ENCODE assay signal across 8 cellular contexts in genomic region chr9:33289501-33289900, GRCh38. TPM values are rescaled to one million over a fixed set of nuclear protein-coding genes. Genes with fewer than 3 reads are reported as not detected.
DNase-seq lines count a peak whose midpoint lies in the region; ATAC-seq and TF ChIP-seq lines count a peak whose summit lies in the region.

No MANE protein-coding gene starts in this region.

- H3K27ac ChIP-seq in heart left ventricle (peak overlapping the region; percentile 94 to 100 (median 98)), sigmoid colon (peak overlapping the region; percentile 95 to 99 (median 96))

- no peak for TF ChIP-seq EP300 in sigmoid colon (IDR thresholded peaks at IDR 0.05)

- peak; percentile 13 for ATAC-seq in Right ventricle myocardium superior (ENCODE audit: poor library complexity)
- ATAC-seq in Right ventricle myocardium inferior, result no peak
- ATAC-seq in activated T-cell treated with anti-CD3 and anti-CD28 coated beads, Interleukin-2, amount 50 U/mL, for 72 hours (replicated peaks in 1 of 2), result no peak
- ATAC-seq in heart left ventricle, result peak in 3 of 4 donors; percentile 2 to 8 (median 4)
- ATAC-seq in HG03442 (IDR thresholded peaks at IDR 0.05; ENCODE audit: unreplicated experiment), result no peak

- peak overlapping the region; percentile 56 to 94 (median 78) for H3K4me3 ChIP-seq in heart left ventricle
- H3K4me3 ChIP-seq in sigmoid colon, result peak overlapping the region; percentile 64 to 94 (median 78)

- H3K27ac Mint-ChIP-seq in activated T-cell treated with anti-CD3 and anti-CD28 coated beads, Interleukin-2, amount 50 U/mL, for 72 hours, result peak overlapping the region; percentile 91

- H3K36me3 ChIP-seq in heart left ventricle, result peaks cover 0 to 43% (median 31%) of the 10 kb centered on the region in 9 donors
- H3K36me3 ChIP-seq in sigmoid colon, result peaks cover 0 to 14% (median 0%) of the 10 kb centered on the region in 4 donors

- TF ChIP-seq POLR2A in heart left ventricle (IDR thresholded peaks at IDR 0.05) (no peak), sigmoid colon (IDR thresholded peaks at IDR 0.05) (no peak)

- no peak for DNase-seq in Right ventricle myocardium superior
- DNase-seq in Right ventricle myocardium inferior (ENCODE audit: missing footprints), result no peak
- DNase-seq in activated T-cell treated with anti-CD3 and anti-CD28 coated beads, Interleukin-2, amount 50 U/mL, for 72 hours, result peak; percentile 31 to 54
- DNase-seq in heart left ventricle, result peak in 2 of 5 donors; percentile 21 to 25
- DNase-seq in sigmoid colon, result no peak
- DNase-seq in EL, result no peak
- no peak for DNase-seq in NCI-H2081 (lab: John Stamatoyannopoulos, UW)

- H3K4me1 ChIP-seq in heart left ventricle (peaks cover 9 to 52% (median 32%) of the 10 kb centered on the region in 12 donors), sigmoid colon (peaks cover 0 to 41% (median 35%) of the 10 kb centered on the region in 4 donors)

- H3K4me3 Mint-ChIP-seq in activated T-cell treated with anti-CD3 and anti-CD28 coated beads, Interleukin-2, amount 50 U/mL, for 72 hours, result peak overlapping the region; percentile 88 to 90

- H3K27me3 Mint-ChIP-seq in activated T-cell treated with anti-CD3 and anti-CD28 coated beads, Interleukin-2, amount 50 U/mL, for 72 hours (ENCODE audit: low read depth), result no peaks in the 10 kb centered on the region

- H3K9me3 ChIP-seq in heart left ventricle (no peaks in the 10 kb centered on the region), sigmoid colon (no peaks in the 10 kb centered on the region)

- WGBS in heart left ventricle, 4 donors, result 8 to 13% (median 11%) methylated on average over 12 of the region's 12 CpGs
- 4 to 8% methylated on average over 12 of the region's 12 CpGs for WGBS in sigmoid colon, 2 donors

- H3K9me3 Mint-ChIP-seq in activated T-cell treated with anti-CD3 and anti-CD28 coated beads, Interleukin-2, amount 50 U/mL, for 72 hours, result peaks cover 0 to 3% of the 10 kb centered on the region in 2 donors

- intact Hi-C loops in Right ventricle myocardium superior (cut with DNase I), result loop anchor here (10.0 kb wide), 1 partner anchor 175 kb away; no protein-coding TSS in a partner anchor
- intact Hi-C loops in Right ventricle myocardium inferior (cut with DNase I), result loop anchor here (10.0 kb wide), 1 partner anchor 435 kb away; no protein-coding TSS in a partner anchor
- intact Hi-C loops in heart left ventricle (cut with DNase I), result loop anchor here in 4 of 10 donors (5.0 to 10.0 kb wide), 3 partner anchors 165 to 178 kb away; no protein-coding TSS in a partner anchor
- intact Hi-C loops in sigmoid colon (cut with DNase I), result loop anchor here (5.0 kb wide), 1 partner anchor 178 kb away; no protein-coding TSS in a partner anchor

- peaks cover 8 to 23% of the 10 kb centered on the region in 2 donors for H3K36me3 Mint-ChIP-seq in activated T-cell treated with anti-CD3 and anti-CD28 coated beads, Interleukin-2, amount 50 U/mL, for 72 hours (ENCODE audit: insufficient read depth in 2 of 2)

- H3K27me3 ChIP-seq in heart left ventricle, result no peaks in the 10 kb centered on the region
- no peaks in the 10 kb centered on the region for H3K27me3 ChIP-seq in sigmoid colon

- peaks cover 52% of the 10 kb centered on the region for H3K4me1 Mint-ChIP-seq in activated T-cell treated with anti-CD3 and anti-CD28 coated beads, Interleukin-2, amount 50 U/mL, for 72 hours (ENCODE audit: low read depth)

- TF ChIP-seq CTCF in heart left ventricle (IDR thresholded peaks at IDR 0.05), result no peak
- no peak for TF ChIP-seq CTCF in sigmoid colon (IDR thresholded peaks at IDR 0.05)

RNA-seq across cellular contexts. Expression of gene NFX1, which starts 0.8 kb away (rescaled TPM):
- total RNA-seq in Right ventricle myocardium superior (26.2 TPM), Right ventricle myocardium inferior (29.3 TPM), heart left ventricle (10 to 100 TPM; 25.4 to 42.0 (median 36.1) TPM), sigmoid colon (10 to 100 TPM; 34.3 to 40.7 (median 38.6) TPM)
- 10 to 100 TPM; 31.2 to 40.3 TPM for total RNA-seq in activated T-cell treated with anti-CD3 and anti-CD28 coated beads, Interleukin-2, amount 50 U/mL, for 72 hours
- polyA plus RNA-seq in heart left ventricle (10 to 100 TPM; 13.7 to 23.8 TPM), sigmoid colon (10 to 100 TPM; 15.7 to 18.6 (median 17.7) TPM)

RNA-seq across cellular contexts. Expression of gene CHMP5, which starts 24.7 kb away (rescaled TPM):
- total RNA-seq in Right ventricle myocardium superior, result 45.8 TPM
- 51.5 TPM for total RNA-seq in Right ventricle myocardium inferior
- 100 to 1,000 TPM in 1 of 2 donors, 10 to 100 TPM in 1; 76.5 to 112 TPM for total RNA-seq in activated T-cell treated with anti-CD3 and anti-CD28 coated beads, Interleukin-2, amount 50 U/mL, for 72 hours
- total RNA-seq in heart left ventricle, result 10 to 100 TPM; 37.6 to 58.5 (median 53.0) TPM
- 10 to 100 TPM; 24.7 to 76.5 TPM for polyA plus RNA-seq in heart left ventricle
- total RNA-seq in sigmoid colon, result 10 to 100 TPM; 54.6 to 79.6 (median 64.3) TPM
- 100 to 1,000 TPM in 2 of 3 donors, 10 to 100 TPM in 1; 80.6 to 307 (median 183) TPM for polyA plus RNA-seq in sigmoid colon

RNA-seq across cellular contexts. Expression of gene BAG1, which starts 25.0 kb away (rescaled TPM):
- 131 TPM for total RNA-seq in Right ventricle myocardium superior
- total RNA-seq in Right ventricle myocardium inferior, result 132 TPM
- total RNA-seq in activated T-cell treated with anti-CD3 and anti-CD28 coated beads, Interleukin-2, amount 50 U/mL, for 72 hours, result 10 to 100 TPM; 52.5 to 60.3 TPM
- total RNA-seq in heart left ventricle, result 100 to 1,000 TPM in 6 of 9 donors, 10 to 100 TPM in 3; 71.0 to 144 (median 112) TPM
- polyA plus RNA-seq in heart left ventricle, result 100 to 1,000 TPM; 110 to 132 TPM
- total RNA-seq in sigmoid colon, result 100 to 1,000 TPM in 3 of 4 donors, 10 to 100 TPM in 1; 93.3 to 164 (median 135) TPM
- polyA plus RNA-seq in sigmoid colon, result 100 to 1,000 TPM; 105 to 243 (median 198) TPM

RNA-seq across cellular contexts. Expression of gene SPINK4, which starts 49.5 kb away (rescaled TPM):
- total RNA-seq in Right ventricle myocardium superior (not detected), Right ventricle myocardium inferior (not detected), heart left ventricle (not detected), sigmoid colon (not detected)
- total RNA-seq in activated T-cell treated with anti-CD3 and anti-CD28 coated beads, Interleukin-2, amount 50 U/mL, for 72 hours, result not detected
- polyA plus RNA-seq in heart left ventricle (not detected), sigmoid colon (1,000 to 10,000 TPM in 1 of 3 donors, 100 to 1,000 TPM in 1, 10 to 100 TPM in 1; 26.4 to 1,105 (median 121) TPM)

Comparison
In these comparisons a context has a peak if more than half of its experiments do, and no peak if none do; other contexts are left out.
1. ATAC-seq: peak in Right ventricle myocardium superior (single experiment) and heart left ventricle (3 of 4); none in Right ventricle myocardium inferior (single experiment), activated T-cell treated with anti-CD3 and anti-CD28 coated beads, Interleukin-2, amount 50 U/mL, for 72 hours (0 of 2) and HG03442 (single experiment).
2. DNase-seq: peak in activated T-cell treated with anti-CD3 and anti-CD28 coated beads, Interleukin-2, amount 50 U/mL, for 72 hours (2 of 2); none in Right ventricle myocardium superior (single experiment), Right ventricle myocardium inferior (single experiment), sigmoid colon (single experiment), EL (single experiment) and NCI-H2081 (0 of 2).